ENCODE assay signal across 19 cellular contexts in the genomic region with DNA sequence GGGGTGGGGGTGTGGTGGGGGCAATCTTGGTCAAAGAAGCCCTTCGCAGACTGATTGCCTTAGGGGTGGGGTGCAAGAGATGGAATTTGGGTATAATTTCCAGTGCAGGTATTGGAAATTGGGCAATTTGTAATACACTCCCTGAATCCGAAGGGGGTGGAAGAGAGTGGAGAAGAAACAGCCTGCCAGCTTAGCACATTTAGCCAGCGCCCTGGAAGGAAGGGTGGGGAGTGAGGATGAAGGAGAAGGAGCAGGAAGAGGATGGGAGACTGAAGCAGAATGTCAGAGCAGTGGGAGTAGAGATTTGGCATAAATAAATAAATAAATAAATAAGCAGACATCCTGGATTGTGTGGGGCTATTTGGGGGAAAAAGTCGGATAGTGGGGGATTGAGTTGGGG. TPM values are rescaled to one million over a fixed set of nuclear protein-coding genes. Genes with fewer than 3 reads are reported as not detected.
DNase-seq lines count a peak whose midpoint lies in the region.
"Had no signal": no experiment of that assay in that cellular context is flagged by ENCODE, and none has a peak within 500 bp of the region (broad histone marks: within the 10 kb centered on the region; RNA-seq: fewer than 3 reads in every experiment).

No MANE protein-coding gene starts in this region.

- H3K9ac ChIP-seq in HUES64 (ENCODE audit: low read depth, low read length) (no peak overlapping the region), iPS-15b (ENCODE audit: low read depth, low read length) (no peak overlapping the region)

- H3K4me3 ChIP-seq in HUES64 (ENCODE audit: low read length) (peak overlapping the region; percentile 67), iPS-15b (ENCODE audit: low read depth, low read length) (peak overlapping the region; percentile 77), neuron (ENCODE audit: low read length) (peak overlapping the region; percentile 67)
- H3K4me3 ChIP-seq: upper lobe of right lung had no signal

- H3K27ac ChIP-seq in HUES64 (ENCODE audit: low read depth, low read length): no peak overlapping the region
- H3K27ac ChIP-seq: cardiac muscle cell, heart left ventricle, upper lobe of right lung had no signal

- H3K36me3 ChIP-seq in HUES64 (ENCODE audit: insufficient read depth, low read length) (no peaks in the 10 kb centered on the region), iPS-15b (ENCODE audit: control insufficient read depth, insufficient read depth, low read length) (no peaks in the 10 kb centered on the region), neuron (ENCODE audit: insufficient read depth, low read length) (no peaks in the 10 kb centered on the region)
- H3K36me3 ChIP-seq: cardiac muscle cell, heart left ventricle, upper lobe of right lung had no signal

- no peak overlapping the region for H2AFZ ChIP-seq in neuron (ENCODE audit: low read depth, low read length)

- no peaks in the 10 kb centered on the region for H3K27me3 ChIP-seq in HUES64 (ENCODE audit: insufficient read depth, low read length)
- H3K27me3 ChIP-seq in iPS-15b (ENCODE audit: control insufficient read depth, insufficient read depth, low read length): no peaks in the 10 kb centered on the region
- no peaks in the 10 kb centered on the region for H3K27me3 ChIP-seq in neuron (ENCODE audit: insufficient read depth, low read length)

- DNase-seq in cerebellum (ENCODE audit: low spot score): peak; percentile 60
- no peak for DNase-seq in GM19240 (ENCODE audit: insufficient read length, low spot score)
- no peak for DNase-seq in activated CD4-positive, alpha-beta T cell treated with anti-CD3 and anti-CD28 coated beads for 4 hours
- DNase-seq in glomerular visceral epithelial cell (ENCODE audit: extremely low spot score): no peak
- no peak for DNase-seq in NOMO-1 treated with DMSO at 0.1 percent for 48 hours (lab: John Stamatoyannopoulos, UW; ENCODE audit: unreplicated experiment)
- DNase-seq: activated naive CD4-positive, alpha-beta T cell; activated T-cell treated with anti-CD3 and anti-CD28 coated beads, Interleukin-2, amount 50 U/mL, for 24 hours; CD4-positive, CD25-positive, alpha-beta regulatory T cell; heart left ventricle; KBM-7; NCI-H1436 treated with DMSO at 0.1 percent for 48 hours; SIG-M5; T-helper 1 cell; upper lobe of right lung had no signal

- 7% methylated on average over 4 of the region's 4 CpGs for WGBS in HUES64

- H3K9me3 ChIP-seq in HUES64 (ENCODE audit: insufficient read depth, low read depth, low read length) (no peaks in the 10 kb centered on the region), iPS-15b (ENCODE audit: control insufficient read depth, insufficient read depth, low read length) (no peaks in the 10 kb centered on the region), neuron (ENCODE audit: low read length) (no peaks in the 10 kb centered on the region)
- H3K9me3 ChIP-seq: heart left ventricle, upper lobe of right lung had no signal

- peaks cover 51% of the 10 kb centered on the region for H3K4me1 ChIP-seq in HUES64 (ENCODE audit: insufficient read depth, low read length)
- H3K4me1 ChIP-seq in iPS-15b (ENCODE audit: control insufficient read depth, insufficient read depth, low read length): peaks cover 28% of the 10 kb centered on the region
- H3K4me1 ChIP-seq in neuron (ENCODE audit: insufficient read depth, low read length): peaks cover 27% of the 10 kb centered on the region
- H3K4me1 ChIP-seq: upper lobe of right lung had no signal

RNA-seq across cellular contexts. Expression of a gene that starts 1.6 kb away (rescaled TPM):
- polyA plus RNA-seq in HUES64 (2013, experiment 1 of 2): 22.6 TPM
- 25.5 TPM for polyA plus RNA-seq in HUES64 (2013, experiment 2 of 2)
- total RNA-seq in cerebellum: 125 TPM
- total RNA-seq: CD4-positive, CD25-positive, alpha-beta regulatory T cell; upper lobe of right lung had no signal
- polyA plus RNA-seq: CD4-positive, CD25-positive, alpha-beta regulatory T cell; keratinocyte had no signal
